In the genomic region with DNA sequence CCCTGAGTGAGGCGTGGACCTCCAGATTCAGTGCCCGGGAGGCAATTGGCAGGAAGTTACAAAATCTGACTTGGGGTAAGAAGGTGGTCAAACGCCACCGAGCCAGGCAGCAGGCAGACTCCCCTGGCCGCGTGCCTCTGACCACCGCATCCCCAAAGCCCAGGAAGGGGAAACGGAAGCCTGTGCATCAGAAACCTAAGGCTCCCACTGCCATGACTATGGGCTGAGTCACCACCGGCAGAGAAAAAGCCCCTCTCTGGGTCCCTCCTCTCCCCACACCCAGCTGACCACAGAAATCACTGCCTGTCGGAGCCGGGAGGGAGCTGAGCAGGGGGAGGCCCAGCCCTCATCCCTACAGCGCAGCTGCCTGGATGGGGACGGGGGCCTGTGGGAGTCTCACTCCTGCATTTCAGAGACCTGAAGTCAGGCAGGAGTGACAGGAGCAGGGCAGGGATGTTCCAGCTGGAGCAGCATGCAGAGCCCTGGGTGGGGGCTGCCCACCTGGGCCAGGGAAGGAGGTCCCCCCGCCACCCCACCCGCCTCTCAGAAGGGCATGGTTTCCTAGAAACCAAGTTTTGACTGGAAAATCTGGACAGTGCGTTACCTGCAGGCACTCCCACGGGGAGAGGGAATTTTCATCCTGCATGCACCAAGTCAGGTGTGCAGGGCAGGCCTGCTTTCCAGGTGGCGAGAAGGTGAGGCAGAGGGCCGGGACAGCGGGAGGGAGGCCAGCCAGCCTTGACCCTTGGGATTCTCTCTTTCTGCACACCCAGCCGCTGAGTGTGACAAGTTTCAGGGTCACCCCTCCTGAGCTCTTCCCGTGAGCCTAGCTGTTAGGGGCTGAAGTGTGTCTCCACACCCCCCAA, we compare ENCODE assay signal across 1 cellular context.
TF ChIP-seq lines count a peak whose summit lies in the region.

No MANE protein-coding gene starts in this region.

TF ChIP-seq in H1, 55 proteins besides CTCF, POLR2A, EP300 and RAD21 (continued from another document):
- TF ChIP-seq, protein P1, sequence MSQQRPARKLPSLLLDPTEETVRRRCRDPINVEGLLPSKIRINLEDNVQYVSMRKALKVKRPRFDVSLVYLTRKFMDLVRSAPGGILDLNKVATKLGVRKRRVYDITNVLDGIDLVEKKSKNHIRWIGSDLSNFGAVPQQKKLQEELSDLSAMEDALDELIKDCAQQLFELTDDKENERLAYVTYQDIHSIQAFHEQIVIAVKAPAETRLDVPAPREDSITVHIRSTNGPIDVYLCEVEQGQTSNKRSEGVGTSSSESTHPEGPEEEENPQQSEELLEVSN (IDR thresholded peaks at IDR 0.05): no peak
